Comparison of ENCODE assay signal across 23 cellular contexts in genomic region chr2:151887164-151887563, GRCh38.
"Had no signal": no experiment of that assay in that cellular context is flagged by ENCODE, and none has a peak within 500 bp of the region (broad histone marks: within the 10 kb centered on the region; RNA-seq: fewer than 3 reads in every experiment).

No MANE protein-coding gene starts in this region.

- ATAC-seq: effector memory CD8-positive, alpha-beta T cell; gastrocnemius medialis; left colon; left lobe of liver; mucosa of descending colon had no signal

- H3K27me3 ChIP-seq: colonic mucosa, esophagus squamous epithelium, gastrocnemius medialis, heart left ventricle, hepatocyte had no signal

- H2AFZ ChIP-seq: hepatocyte had no signal

- H3K27ac ChIP-seq: colonic mucosa, gastrocnemius medialis, heart left ventricle, lower lobe of right lung had no signal

- DNase-seq: colonic mucosa; cortex of kidney; effector CD8-positive, alpha-beta T cell; effector memory CD8-positive, alpha-beta T cell; endodermal cell; erythroblast; esophagus squamous epithelium; foreskin fibroblast; foreskin melanocyte; gastrocnemius medialis; heart left ventricle; hypothalamus; immature natural killer cell; islet precursor cell; kidney; kidney glomerular epithelial cell; left colon; lower lobe of right lung; mesenchymal stem cell; mucosa of descending colon; naive B cell had no signal

- H3K4me2 ChIP-seq: hepatocyte had no signal

- H3K9me3 ChIP-seq: colonic mucosa, esophagus squamous epithelium, gastrocnemius medialis, heart left ventricle, lower lobe of right lung, mucosa of descending colon had no signal

- H3K4me1 ChIP-seq: colonic mucosa had no signal

- H3K79me2 ChIP-seq: hepatocyte had no signal

- H3K36me3 ChIP-seq: colonic mucosa, gastrocnemius medialis, heart left ventricle, lower lobe of right lung had no signal

- H3K4me3 ChIP-seq: colonic mucosa, esophagus squamous epithelium, gastrocnemius medialis, heart left ventricle, hepatocyte, lower lobe of right lung, mucosa of descending colon had no signal
